Comparison of ENCODE assay signal across 1 cellular context in the genomic region with DNA sequence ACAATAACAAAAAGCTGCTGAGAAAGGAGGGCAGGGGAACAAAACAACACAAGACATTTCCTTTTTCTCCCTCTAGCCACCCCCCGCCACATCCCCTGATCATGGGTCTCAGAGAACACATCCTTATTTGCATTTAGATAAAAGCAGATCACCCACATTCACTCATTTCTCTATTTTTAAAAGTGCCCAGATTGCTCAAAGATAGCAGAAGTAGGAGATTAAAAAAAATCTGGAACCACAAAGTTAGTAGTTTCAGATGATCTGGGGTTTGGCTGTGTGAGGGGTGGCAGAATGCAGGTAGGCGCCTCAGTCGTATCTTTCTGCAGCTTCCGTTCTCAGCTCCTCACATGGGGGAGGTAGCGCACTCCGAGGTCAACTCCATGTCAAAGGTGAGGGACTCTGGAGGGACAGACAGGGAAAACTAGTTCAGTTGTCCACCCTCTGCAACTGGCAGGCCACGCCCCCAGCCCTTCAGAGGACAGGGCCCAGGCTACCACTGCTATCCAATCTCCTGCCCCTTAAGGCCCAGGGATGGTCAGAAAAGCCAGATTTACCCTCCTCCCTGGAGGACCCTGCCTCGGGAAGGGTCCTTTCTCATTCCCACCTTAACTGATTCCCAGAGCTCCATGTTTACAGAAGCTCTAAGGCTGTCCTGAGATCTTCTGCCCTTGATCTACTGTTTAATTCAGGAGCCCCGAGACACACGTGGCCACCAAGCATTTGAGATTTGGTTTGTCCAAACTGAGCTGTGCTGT.
A peak's percentile ranks its signal among the peaks of the same experiment; 100 is the strongest.
TF ChIP-seq lines count a peak whose summit lies in the region.

No MANE protein-coding gene starts in this region.

TF ChIP-seq in K562, 482 proteins besides CTCF, POLR2A, EP300 and RAD21 (continued from another document and continues in another):
- TF ChIP-seq, protein P1, sequence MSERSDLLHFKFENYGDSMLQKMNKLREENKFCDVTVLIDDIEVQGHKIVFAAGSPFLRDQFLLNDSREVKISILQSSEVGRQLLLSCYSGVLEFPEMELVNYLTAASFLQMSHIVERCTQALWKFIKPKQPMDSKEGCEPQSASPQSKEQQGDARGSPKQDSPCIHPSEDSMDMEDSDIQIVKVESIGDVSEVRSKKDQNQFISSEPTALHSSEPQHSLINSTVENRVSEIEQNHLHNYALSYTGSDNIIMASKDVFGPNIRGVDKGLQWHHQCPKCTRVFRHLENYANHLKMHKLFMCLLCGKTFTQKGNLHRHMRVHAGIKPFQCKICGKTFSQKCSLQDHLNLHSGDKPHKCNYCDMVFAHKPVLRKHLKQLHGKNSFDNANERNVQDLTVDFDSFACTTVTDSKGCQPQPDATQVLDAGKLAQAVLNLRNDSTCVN (CRISPR knock-in tag; IDR thresholded peaks at IDR 0.05), result no peak
- no peak for TF ChIP-seq CBX2 (IDR thresholded peaks at IDR 0.05; ENCODE audit: insufficient read depth, low read length, poor library complexity, severe bottlenecking)
- peak; percentile 75; the same call in 1 of the 2 replicates for TF ChIP-seq ZNF589 (CRISPR knock-in tag; IDR thresholded peaks at IDR 0.05; ENCODE audit: low read depth)
- TF ChIP-seq ZNF699 (CRISPR knock-in tag; IDR thresholded peaks at IDR 0.05; ENCODE audit: insufficient replicate concordance), result no peak
- TF ChIP-seq, protein P2, sequence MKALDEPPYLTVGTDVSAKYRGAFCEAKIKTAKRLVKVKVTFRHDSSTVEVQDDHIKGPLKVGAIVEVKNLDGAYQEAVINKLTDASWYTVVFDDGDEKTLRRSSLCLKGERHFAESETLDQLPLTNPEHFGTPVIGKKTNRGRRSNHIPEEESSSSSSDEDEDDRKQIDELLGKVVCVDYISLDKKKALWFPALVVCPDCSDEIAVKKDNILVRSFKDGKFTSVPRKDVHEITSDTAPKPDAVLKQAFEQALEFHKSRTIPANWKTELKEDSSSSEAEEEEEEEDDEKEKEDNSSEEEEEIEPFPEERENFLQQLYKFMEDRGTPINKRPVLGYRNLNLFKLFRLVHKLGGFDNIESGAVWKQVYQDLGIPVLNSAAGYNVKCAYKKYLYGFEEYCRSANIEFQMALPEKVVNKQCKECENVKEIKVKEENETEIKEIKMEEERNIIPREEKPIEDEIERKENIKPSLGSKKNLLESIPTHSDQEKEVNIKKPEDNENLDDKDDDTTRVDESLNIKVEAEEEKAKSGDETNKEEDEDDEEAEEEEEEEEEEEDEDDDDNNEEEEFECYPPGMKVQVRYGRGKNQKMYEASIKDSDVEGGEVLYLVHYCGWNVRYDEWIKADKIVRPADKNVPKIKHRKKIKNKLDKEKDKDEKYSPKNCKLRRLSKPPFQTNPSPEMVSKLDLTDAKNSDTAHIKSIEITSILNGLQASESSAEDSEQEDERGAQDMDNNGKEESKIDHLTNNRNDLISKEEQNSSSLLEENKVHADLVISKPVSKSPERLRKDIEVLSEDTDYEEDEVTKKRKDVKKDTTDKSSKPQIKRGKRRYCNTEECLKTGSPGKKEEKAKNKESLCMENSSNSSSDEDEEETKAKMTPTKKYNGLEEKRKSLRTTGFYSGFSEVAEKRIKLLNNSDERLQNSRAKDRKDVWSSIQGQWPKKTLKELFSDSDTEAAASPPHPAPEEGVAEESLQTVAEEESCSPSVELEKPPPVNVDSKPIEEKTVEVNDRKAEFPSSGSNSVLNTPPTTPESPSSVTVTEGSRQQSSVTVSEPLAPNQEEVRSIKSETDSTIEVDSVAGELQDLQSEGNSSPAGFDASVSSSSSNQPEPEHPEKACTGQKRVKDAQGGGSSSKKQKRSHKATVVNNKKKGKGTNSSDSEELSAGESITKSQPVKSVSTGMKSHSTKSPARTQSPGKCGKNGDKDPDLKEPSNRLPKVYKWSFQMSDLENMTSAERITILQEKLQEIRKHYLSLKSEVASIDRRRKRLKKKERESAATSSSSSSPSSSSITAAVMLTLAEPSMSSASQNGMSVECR (CRISPR knock-in tag; IDR thresholded peaks at IDR 0.05), result no peak
- TF ChIP-seq, protein P3, sequence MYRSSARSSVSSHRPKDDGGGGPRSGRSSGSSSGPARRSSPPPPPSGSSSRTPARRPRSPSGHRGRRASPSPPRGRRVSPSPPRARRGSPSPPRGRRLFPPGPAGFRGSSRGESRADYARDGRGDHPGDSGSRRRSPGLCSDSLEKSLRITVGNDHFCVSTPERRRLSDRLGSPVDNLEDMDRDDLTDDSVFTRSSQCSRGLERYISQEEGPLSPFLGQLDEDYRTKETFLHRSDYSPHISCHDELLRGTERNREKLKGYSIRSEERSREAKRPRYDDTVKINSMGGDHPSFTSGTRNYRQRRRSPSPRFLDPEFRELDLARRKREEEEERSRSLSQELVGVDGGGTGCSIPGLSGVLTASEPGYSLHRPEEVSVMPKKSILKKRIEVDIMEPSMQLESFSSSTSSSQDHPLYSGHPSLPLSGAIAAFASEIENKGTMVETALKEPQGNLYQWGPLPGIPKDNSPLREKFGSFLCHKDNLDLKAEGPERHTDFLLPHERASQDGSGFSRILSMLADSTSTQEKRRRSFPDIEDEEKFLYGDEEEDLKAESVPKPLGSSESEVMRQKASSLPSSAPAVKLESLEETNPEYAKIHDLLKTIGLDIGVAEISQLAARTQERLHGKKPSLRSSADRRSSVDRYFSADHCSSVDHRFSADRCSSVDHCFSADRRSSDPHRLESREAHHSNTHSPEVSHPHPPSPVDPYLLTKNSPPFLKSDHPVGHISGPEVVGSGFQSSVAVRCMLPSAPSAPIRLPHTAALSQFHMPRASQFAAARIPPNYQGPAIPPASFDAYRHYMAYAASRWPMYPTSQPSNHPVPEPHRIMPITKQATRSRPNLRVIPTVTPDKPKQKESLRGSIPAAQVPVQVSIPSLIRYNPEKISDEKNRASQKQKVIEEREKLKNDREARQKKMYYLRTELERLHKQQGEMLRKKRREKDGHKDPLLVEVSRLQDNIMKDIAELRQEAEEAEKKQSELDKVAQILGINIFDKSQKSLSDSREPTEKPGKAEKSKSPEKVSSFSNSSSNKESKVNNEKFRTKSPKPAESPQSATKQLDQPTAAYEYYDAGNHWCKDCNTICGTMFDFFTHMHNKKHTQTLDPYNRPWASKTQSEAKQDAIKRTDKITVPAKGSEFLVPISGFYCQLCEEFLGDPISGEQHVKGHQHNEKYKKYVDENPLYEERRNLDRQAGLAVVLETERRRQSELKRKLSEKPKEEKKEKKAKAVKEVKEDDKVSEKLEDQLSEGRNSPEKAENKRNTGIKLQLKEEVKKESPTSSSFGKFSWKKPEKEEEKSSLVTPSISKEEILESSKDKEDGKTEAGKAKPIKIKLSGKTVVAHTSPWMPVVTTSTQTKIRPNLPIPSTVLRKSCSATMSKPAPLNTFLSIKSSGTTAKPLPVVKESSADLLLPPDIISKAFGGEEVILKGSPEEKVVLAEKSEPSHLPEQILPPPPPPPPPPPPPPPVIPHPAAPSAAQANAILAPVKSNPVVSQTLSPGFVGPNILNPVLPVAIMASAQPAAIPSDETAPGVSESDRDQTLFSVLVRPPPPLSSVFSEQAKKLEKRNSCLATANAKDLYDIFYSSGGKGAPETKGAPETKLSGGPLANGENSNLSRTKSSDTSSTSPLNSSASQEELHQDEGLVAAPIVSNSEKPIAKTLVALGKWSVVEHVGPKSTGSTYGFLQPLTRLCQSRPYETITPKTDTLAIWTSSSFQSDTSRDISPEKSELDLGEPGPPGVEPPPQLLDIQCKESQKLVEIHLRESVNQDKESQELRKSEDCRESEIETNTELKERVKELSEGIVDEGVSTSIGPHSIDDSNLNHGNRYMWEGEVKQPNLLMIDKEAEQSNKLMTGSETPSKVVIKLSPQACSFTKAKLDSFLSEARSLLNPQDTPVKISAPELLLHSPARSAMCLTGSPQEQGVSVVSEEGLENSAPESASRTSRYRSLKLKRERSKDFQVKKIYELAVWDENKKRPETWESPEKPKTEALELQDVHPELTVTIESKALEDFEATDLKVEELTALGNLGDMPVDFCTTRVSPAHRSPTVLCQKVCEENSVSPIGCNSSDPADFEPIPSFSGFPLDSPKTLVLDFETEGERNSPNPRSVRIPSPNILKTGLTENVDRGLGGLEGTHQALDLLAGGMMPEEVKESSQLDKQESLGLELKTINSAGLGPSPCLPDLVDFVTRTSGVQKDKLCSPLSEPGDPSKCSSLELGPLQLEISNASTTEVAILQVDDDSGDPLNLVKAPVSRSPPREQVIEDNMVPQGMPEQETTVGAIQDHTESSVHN (IDR thresholded peaks at IDR 0.05; ENCODE audit: borderline replicate concordance in 1 of 2, low read depth in 1 of 2), result no peak
- TF ChIP-seq MTF1 (CRISPR knock-in tag; IDR thresholded peaks at IDR 0.05; ENCODE audit: borderline replicate concordance), result no peak
- TF ChIP-seq CBFA2T2 (conservative IDR thresholded peaks at IDR 0.05), result 0 out of 2 replicates have a peak, but pooled peaks have one; percentile 6
- TF ChIP-seq, protein P4, sequence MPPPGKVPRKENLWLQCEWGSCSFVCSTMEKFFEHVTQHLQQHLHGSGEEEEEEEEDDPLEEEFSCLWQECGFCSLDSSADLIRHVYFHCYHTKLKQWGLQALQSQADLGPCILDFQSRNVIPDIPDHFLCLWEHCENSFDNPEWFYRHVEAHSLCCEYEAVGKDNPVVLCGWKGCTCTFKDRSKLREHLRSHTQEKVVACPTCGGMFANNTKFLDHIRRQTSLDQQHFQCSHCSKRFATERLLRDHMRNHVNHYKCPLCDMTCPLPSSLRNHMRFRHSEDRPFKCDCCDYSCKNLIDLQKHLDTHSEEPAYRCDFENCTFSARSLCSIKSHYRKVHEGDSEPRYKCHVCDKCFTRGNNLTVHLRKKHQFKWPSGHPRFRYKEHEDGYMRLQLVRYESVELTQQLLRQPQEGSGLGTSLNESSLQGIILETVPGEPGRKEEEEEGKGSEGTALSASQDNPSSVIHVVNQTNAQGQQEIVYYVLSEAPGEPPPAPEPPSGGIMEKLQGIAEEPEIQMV (tag; conservative IDR thresholded peaks at IDR 0.05; ENCODE audit: low read depth), result no peak
- peak; percentile 64 for TF ChIP-seq CREM (IDR thresholded peaks at IDR 0.05; ENCODE audit: low read depth)
- TF ChIP-seq LARP7 (IDR thresholded peaks at IDR 0.05), result no peak
- TF ChIP-seq ZSCAN29 (IDR thresholded peaks at IDR 0.05), result no peak
- TF ChIP-seq DACH1 (IDR thresholded peaks at IDR 0.05; ENCODE audit: partially characterized antibody), result no peak
- TF ChIP-seq RBFOX2 (IDR thresholded peaks at IDR 0.05; ENCODE audit: low read depth, low read length), result peak; percentile 68
- no peak for TF ChIP-seq KDM5B (IDR thresholded peaks at IDR 0.05; ENCODE audit: insufficient replicate concordance, low read depth, low read length)
- TF ChIP-seq, protein P5, sequence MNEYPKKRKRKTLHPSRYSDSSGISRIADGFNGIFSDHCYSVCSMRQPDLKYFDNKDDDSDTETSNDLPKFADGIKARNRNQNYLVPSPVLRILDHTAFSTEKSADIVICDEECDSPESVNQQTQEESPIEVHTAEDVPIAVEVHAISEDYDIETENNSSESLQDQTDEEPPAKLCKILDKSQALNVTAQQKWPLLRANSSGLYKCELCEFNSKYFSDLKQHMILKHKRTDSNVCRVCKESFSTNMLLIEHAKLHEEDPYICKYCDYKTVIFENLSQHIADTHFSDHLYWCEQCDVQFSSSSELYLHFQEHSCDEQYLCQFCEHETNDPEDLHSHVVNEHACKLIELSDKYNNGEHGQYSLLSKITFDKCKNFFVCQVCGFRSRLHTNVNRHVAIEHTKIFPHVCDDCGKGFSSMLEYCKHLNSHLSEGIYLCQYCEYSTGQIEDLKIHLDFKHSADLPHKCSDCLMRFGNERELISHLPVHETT (CRISPR knock-in tag; conservative IDR thresholded peaks at IDR 0.05 in 1 of 2, IDR thresholded peaks at IDR 0.05 in 1 of 2), result no peak
- TF ChIP-seq ZNF232 (CRISPR knock-in tag; IDR thresholded peaks at IDR 0.05), result no peak
- TF ChIP-seq, protein P6, sequence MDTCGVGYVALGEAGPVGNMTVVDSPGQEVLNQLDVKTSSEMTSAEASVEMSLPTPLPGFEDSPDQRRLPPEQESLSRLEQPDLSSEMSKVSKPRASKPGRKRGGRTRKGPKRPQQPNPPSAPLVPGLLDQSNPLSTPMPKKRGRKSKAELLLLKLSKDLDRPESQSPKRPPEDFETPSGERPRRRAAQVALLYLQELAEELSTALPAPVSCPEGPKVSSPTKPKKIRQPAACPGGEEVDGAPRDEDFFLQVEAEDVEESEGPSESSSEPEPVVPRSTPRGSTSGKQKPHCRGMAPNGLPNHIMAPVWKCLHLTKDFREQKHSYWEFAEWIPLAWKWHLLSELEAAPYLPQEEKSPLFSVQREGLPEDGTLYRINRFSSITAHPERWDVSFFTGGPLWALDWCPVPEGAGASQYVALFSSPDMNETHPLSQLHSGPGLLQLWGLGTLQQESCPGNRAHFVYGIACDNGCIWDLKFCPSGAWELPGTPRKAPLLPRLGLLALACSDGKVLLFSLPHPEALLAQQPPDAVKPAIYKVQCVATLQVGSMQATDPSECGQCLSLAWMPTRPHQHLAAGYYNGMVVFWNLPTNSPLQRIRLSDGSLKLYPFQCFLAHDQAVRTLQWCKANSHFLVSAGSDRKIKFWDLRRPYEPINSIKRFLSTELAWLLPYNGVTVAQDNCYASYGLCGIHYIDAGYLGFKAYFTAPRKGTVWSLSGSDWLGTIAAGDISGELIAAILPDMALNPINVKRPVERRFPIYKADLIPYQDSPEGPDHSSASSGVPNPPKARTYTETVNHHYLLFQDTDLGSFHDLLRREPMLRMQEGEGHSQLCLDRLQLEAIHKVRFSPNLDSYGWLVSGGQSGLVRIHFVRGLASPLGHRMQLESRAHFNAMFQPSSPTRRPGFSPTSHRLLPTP (IDR thresholded peaks at IDR 0.05; ENCODE audit: borderline replicate concordance, extremely low read depth, insufficient read length), result no peak
- peak; percentile 34; the same call in 1 of the 2 replicates for TF ChIP-seq BRD4 (IDR thresholded peaks at IDR 0.05)
- TF ChIP-seq CAMTA2 (CRISPR knock-in tag; conservative IDR thresholded peaks at IDR 0.05), result no peak
- TF ChIP-seq SMAD2 (IDR thresholded peaks at IDR 0.05; ENCODE audit: low read depth, low read length), result no peak
- no peak for TF ChIP-seq ZNF347 (CRISPR knock-in tag; IDR thresholded peaks at IDR 0.05; ENCODE audit: low read depth)
- TF ChIP-seq TGIF2 (CRISPR knock-in tag; IDR thresholded peaks at IDR 0.05), result no peak
- TF ChIP-seq PHTF2 (CRISPR knock-in tag; IDR thresholded peaks at IDR 0.05), result no peak
- TF ChIP-seq, protein P7, sequence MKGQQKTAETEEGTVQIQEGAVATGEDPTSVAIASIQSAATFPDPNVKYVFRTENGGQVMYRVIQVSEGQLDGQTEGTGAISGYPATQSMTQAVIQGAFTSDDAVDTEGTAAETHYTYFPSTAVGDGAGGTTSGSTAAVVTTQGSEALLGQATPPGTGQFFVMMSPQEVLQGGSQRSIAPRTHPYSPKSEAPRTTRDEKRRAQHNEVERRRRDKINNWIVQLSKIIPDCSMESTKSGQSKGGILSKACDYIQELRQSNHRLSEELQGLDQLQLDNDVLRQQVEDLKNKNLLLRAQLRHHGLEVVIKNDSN (CRISPR knock-in tag; IDR thresholded peaks at IDR 0.05), result no peak
